In the genomic region with DNA sequence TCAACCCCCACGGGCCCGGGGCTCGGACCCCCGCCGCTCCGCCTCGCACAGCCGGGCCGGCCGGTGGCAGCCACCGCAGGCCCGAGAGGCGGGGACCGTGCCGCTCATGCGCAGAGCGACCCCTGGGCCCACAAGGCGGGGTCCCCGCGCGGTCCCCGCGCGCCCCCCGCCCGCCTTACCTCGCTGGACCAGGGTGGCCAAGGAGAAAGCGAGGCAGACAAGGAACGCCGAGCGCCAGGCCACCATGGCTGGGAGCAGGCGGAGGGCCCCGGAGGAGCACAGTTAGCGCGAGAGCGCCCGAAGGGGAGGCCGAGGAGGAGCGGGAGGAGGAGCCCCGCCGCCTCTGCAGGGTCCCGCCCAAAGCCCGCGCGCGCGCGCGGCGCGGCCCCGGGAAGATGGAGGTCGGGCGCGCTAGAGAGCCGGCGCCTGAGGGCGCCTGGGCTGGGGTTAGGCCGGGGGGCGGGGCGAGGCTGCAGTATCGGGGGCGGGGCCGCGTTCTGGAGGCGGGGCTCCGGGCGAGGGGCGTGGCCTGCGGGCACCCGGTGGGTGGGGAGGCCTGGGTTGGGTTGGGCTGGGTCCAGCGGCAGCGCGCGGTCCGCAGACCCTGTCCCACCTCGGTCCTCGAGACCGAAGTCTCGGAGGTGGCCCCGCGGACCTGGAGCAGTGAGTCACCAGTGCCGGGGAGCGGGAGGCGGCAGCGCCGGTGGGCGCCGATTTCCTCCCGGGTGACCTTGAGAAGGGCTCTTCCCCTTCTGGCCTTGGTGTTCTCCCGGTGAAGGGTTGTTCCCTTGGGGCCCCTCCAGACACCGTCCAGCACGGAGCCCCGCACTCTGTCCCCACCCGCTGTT, we compare ENCODE assay signal across 8 cellular contexts. TPM values are rescaled to one million over a fixed set of nuclear protein-coding genes. Genes with fewer than 3 reads are reported as not detected.
DNase-seq lines count a peak whose midpoint lies in the region; ATAC-seq and TF ChIP-seq lines count a peak whose summit lies in the region.

Gene CD99L2 (minus strand): TSS at position 326 of the 848 bp plus-strand sequence. CDS start 80 bp downstream, at position 246.

- peaks cover 5% of the 10 kb centered on the region for H3K36me3 Mint-ChIP-seq in MCF 10A (ENCODE audit: insufficient read depth, unreplicated experiment)

- ATAC-seq in GM18867 (IDR thresholded peaks at IDR 0.05; ENCODE audit: unreplicated experiment): peak; percentile 87
- peak; percentile 88 for ATAC-seq in HG03095 (IDR thresholded peaks at IDR 0.05; ENCODE audit: unreplicated experiment)

- H3K27me3 ChIP-seq in A673 (replicated peaks; ENCODE audit: insufficient read depth, low read depth, low read length, poor library complexity) (no peaks in the 10 kb centered on the region), skeletal muscle satellite cell (ENCODE audit: control insufficient read depth, insufficient read depth, low read length) (no peaks in the 10 kb centered on the region)

- H3K9me3 Mint-ChIP-seq in MCF 10A (ENCODE audit: unreplicated experiment): no peaks in the 10 kb centered on the region

- H3K27ac ChIP-seq in A673 (ENCODE audit: low read depth, low read length, poor library complexity, severe bottlenecking) (peak within 1 kb of the TSS; percentile 82), VCaP (peak within 1 kb of the TSS; percentile 70)

- CTCF ChIA-PET in A673 (lab: Charles Lee): no interaction called here
- CTCF ChIA-PET in MCF 10A (lab: Yijun Ruan, JAX): no interaction called here

- peak; percentile 89 for DNase-seq in A673 (ENCODE audit: low spot score)
- DNase-seq in NCI-H2171 treated with DMSO at 0.1 percent for 48 hours (lab: John Stamatoyannopoulos, UW): peak; percentile 80
- DNase-seq in MCF 10A (ENCODE audit: unreplicated experiment): peak; percentile 84

- no peak within 1 kb of the TSS for H3K27ac Mint-ChIP-seq in MCF 10A (ENCODE audit: low read depth, unreplicated experiment)

- no TSS peak for BruUV-seq in A673 (replicated peaks; lab: Mats Ljungman, UMichigan)
- BruUV-seq in MCF 10A (replicated peaks; lab: Mats Ljungman, UMichigan): no TSS peak

- H3K9ac ChIP-seq in skeletal muscle satellite cell (ENCODE audit: low read depth, low read length): peak within 1 kb of the TSS; percentile 94

- intact Hi-C loops in A673 (cut with micrococcal nuclease; ENCODE audit: unreplicated experiment) (no loop called here), MCF 10A (cut with micrococcal nuclease) (loop anchor here (1.0 to 5.0 kb wide), 4 partner anchors 56 to 184 kb away; partner anchors contain the start of gene HMGB3)

- peak within 1 kb of the TSS; percentile 95 for H3K4me2 ChIP-seq in skeletal muscle satellite cell (ENCODE audit: low read length)

- no peak for TF ChIP-seq CTCF in A673 (conservative IDR thresholded peaks at IDR 0.05; ENCODE audit: low read depth, low read length)
- no peak for TF ChIP-seq CTCF in VCaP (conservative IDR thresholded peaks at IDR 0.05)
- TF ChIP-seq CTCF in MCF 10A (IDR thresholded peaks at IDR 0.05; ENCODE audit: unreplicated experiment): no peak

- H3K27me3 Mint-ChIP-seq in MCF 10A (ENCODE audit: insufficient read depth, unreplicated experiment): no peaks in the 10 kb centered on the region

- H3K4me1 ChIP-seq in A673 (ENCODE audit: insufficient read depth, low read length, poor library complexity, severe bottlenecking): no peaks in the 10 kb centered on the region
- H3K4me1 ChIP-seq in skeletal muscle satellite cell (ENCODE audit: control insufficient read depth, insufficient read depth, low read length): no peaks in the 10 kb centered on the region

- POLR2A ChIA-PET in A673 (lab: Charles Lee; ENCODE audit: low non-redundant PET): no interaction called here
- POLR2A ChIA-PET in MCF 10A (lab: Yijun Ruan, JAX): interaction anchor here (1.9 kb wide), 1 partner anchor 55 kb away, joined by 8 read pairs; no protein-coding TSS in a partner anchor

- no peaks in the 10 kb centered on the region for H3K9me3 ChIP-seq in A673 (ENCODE audit: low read depth, low read length, poor library complexity, severe bottlenecking)
- H3K9me3 ChIP-seq in iPS-18c (ENCODE audit: control insufficient read depth, insufficient read depth, low read length): no peaks in the 10 kb centered on the region
- no peaks in the 10 kb centered on the region for H3K9me3 ChIP-seq in skeletal muscle satellite cell (replicated peaks; ENCODE audit: low read length)

- peak within 1 kb of the TSS; percentile 67 for H3K4me3 ChIP-seq in A673 (ENCODE audit: low read depth, low read length, poor library complexity, severe bottlenecking)
- peak within 1 kb of the TSS; percentile 65 for H3K4me3 ChIP-seq in iPS-18c (ENCODE audit: insufficient read depth, low read depth, low read length)
- peak within 1 kb of the TSS; percentile 80 for H3K4me3 ChIP-seq in skeletal muscle satellite cell (ENCODE audit: low read length)

- H3K36me3 ChIP-seq in A673 (ENCODE audit: insufficient read depth, low read length, poor library complexity, severe bottlenecking) (no peaks in the 10 kb centered on the region), skeletal muscle satellite cell (ENCODE audit: insufficient read depth, low read length) (no peaks in the 10 kb centered on the region)

- H3K4me1 Mint-ChIP-seq in MCF 10A (ENCODE audit: insufficient read depth, unreplicated experiment): no peaks in the 10 kb centered on the region

- H3K4me3 Mint-ChIP-seq in MCF 10A (ENCODE audit: unreplicated experiment): peak within 1 kb of the TSS; percentile 67

RNA-seq across cellular contexts. Expression of gene CD99L2, which starts in this region (rescaled TPM):
- total RNA-seq in A673 (2021): 29.5 and 34.1 TPM in 2 replicates
- 37.6 and 42.4 TPM in 2 replicates for total RNA-seq in MCF 10A (2022)
- total RNA-seq in skeletal muscle satellite cell (2012; rRNA removed): 29.1 and 30.2 TPM in 2 replicates

Comparison
In these comparisons a context has a peak if more than half of its experiments do, and no peak if none do; other contexts are left out.
1. Peak in every context shown above with its lines: DNase-seq, ATAC-seq, H3K4me3 ChIP-seq and H3K27ac ChIP-seq.